18 cellular contexts compared by ENCODE assay signal in the genomic region with DNA sequence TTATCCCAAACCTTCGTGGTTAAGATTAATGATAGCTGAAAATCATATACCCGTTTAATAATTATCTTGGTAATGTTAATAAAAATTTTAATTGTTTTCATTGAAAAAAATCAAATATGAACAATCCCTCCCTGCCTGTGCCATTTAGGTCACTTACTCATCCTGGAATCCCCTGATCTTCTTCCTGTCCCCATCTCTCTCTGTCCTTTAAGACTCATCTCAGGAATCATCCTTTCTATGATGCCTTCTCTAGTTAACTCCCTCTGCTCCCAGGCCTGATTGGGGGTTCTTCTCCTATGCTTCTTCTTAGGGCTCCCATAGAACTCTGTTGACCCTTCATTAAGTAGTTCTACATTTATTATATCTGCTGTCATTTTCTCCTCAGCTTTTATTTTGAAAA.
DNase-seq lines count a peak whose midpoint lies in the region; ATAC-seq and TF ChIP-seq lines count a peak whose summit lies in the region.
"Had no signal": no experiment of that assay in that cellular context is flagged by ENCODE, and none has a peak within 500 bp of the region (broad histone marks: within the 10 kb centered on the region; RNA-seq: fewer than 3 reads in every experiment).

No MANE protein-coding gene starts in this region.

- no peaks in the 10 kb centered on the region for H3K36me3 ChIP-seq in CD4-positive, alpha-beta memory T cell (ENCODE audit: insufficient read depth, low read length)
- no peaks in the 10 kb centered on the region for H3K36me3 ChIP-seq in tibial artery
- H3K36me3 ChIP-seq: upper lobe of left lung had no signal

- H3K4me1 ChIP-seq in CD4-positive, alpha-beta memory T cell (ENCODE audit: insufficient read depth, low read length), result peaks cover 77% of the 10 kb centered on the region
- peaks cover 0 to 100% (median 35%) of the 10 kb centered on the region in 4 donors for H3K4me1 ChIP-seq in tibial artery

- no peaks in the 10 kb centered on the region for H3K27me3 ChIP-seq in CD4-positive, alpha-beta memory T cell (ENCODE audit: insufficient read depth, low read length)
- no peaks in the 10 kb centered on the region for H3K27me3 ChIP-seq in tibial artery
- H3K27me3 ChIP-seq: MG63, spleen, upper lobe of left lung had no signal

- DNase-seq in CD4-positive, alpha-beta memory T cell, result no peak
- DNase-seq in HFFc6 (no peak), osteocyte (ENCODE audit: extremely low spot score, unreplicated experiment) (no peak), RPMI8226 (no peak), D341Med (ENCODE audit: low spot score) (no peak), tibial artery (no peak)
- no peak for DNase-seq in activated naive CD8-positive, alpha-beta T cell treated with anti-CD3 and anti-CD28 coated beads, Interleukin-2, amount 10 ng/mL, durations not matched to agents 7 days and 5 days
- DNase-seq: activated CD8-positive, alpha-beta memory T cell treated with anti-CD3 and anti-CD28 coated beads, Interleukin-2, amount 50 U/mL, for 4 hours; C1 segment of cervical spinal cord; effector CD4-positive, alpha-beta T cell; MG63; NCI-H1694; NCI-H345; Right ventricle myocardium superior; spleen; upper lobe of left lung had no signal

- no peaks in the 10 kb centered on the region for H3K9me3 ChIP-seq in CD4-positive, alpha-beta memory T cell (ENCODE audit: control insufficient read depth in 1 of 2, low read length in 2 of 2)
- H3K9me3 ChIP-seq in tibial artery, result no peaks in the 10 kb centered on the region
- H3K9me3 ChIP-seq: MG63, spleen, upper lobe of left lung had no signal

- POLR2A ChIA-PET in CD4-positive, alpha-beta memory T cell (lab: Charles Lee; ENCODE audit: partially characterized antibody), result interaction anchor here (1.1 to 1.3 kb wide), 2 partner anchors 13 to 14 kb away, joined by 3 to 6 read pairs; no protein-coding TSS in a partner anchor
- POLR2A ChIA-PET in activated naive CD8-positive, alpha-beta T cell treated with anti-CD3 and anti-CD28 coated beads, Interleukin-2, amount 10 ng/mL, durations not matched to agents 7 days and 5 days (lab: Charles Lee), result interaction anchor here (0.6 kb wide), 1 partner anchor 13 kb away, joined by 4 read pairs; no protein-coding TSS in a partner anchor

- H3K27me3 Mint-ChIP-seq in CD4-positive, alpha-beta memory T cell, result no peaks in the 10 kb centered on the region
- peaks cover 1% of the 10 kb centered on the region; the same call in 1 of the 2 replicates for H3K27me3 Mint-ChIP-seq in HFFc6 (ENCODE audit: insufficient read depth)
- no peaks in the 10 kb centered on the region for H3K27me3 Mint-ChIP-seq in activated naive CD8-positive, alpha-beta T cell treated with anti-CD3 and anti-CD28 coated beads, Interleukin-2, amount 10 ng/mL, durations not matched to agents 7 days and 5 days
- no peaks in the 10 kb centered on the region for H3K27me3 Mint-ChIP-seq in osteocyte (ENCODE audit: unreplicated experiment)

- H3K4me3 Mint-ChIP-seq in CD4-positive, alpha-beta memory T cell, result peak overlapping the region in 3 of 8 donors; percentile 3 to 37 (median 18)
- H3K4me3 Mint-ChIP-seq in HFFc6 (peak overlapping the region; percentile 44), osteocyte (ENCODE audit: unreplicated experiment) (no peak overlapping the region)
- no peak overlapping the region for H3K4me3 Mint-ChIP-seq in activated naive CD8-positive, alpha-beta T cell treated with anti-CD3 and anti-CD28 coated beads, Interleukin-2, amount 10 ng/mL, durations not matched to agents 7 days and 5 days
- H3K4me3 Mint-ChIP-seq: neural crest cell had no signal

- H3K9me3 Mint-ChIP-seq in CD4-positive, alpha-beta memory T cell, result no peaks in the 10 kb centered on the region
- H3K9me3 Mint-ChIP-seq in HFFc6 (no peaks in the 10 kb centered on the region), osteocyte (ENCODE audit: unreplicated experiment) (no peaks in the 10 kb centered on the region)
- H3K9me3 Mint-ChIP-seq in activated naive CD8-positive, alpha-beta T cell treated with anti-CD3 and anti-CD28 coated beads, Interleukin-2, amount 10 ng/mL, durations not matched to agents 7 days and 5 days, result no peaks in the 10 kb centered on the region
- H3K9me3 Mint-ChIP-seq: neural crest cell had no signal

- TF ChIP-seq CTCF in HFFc6 (IDR thresholded peaks at IDR 0.05) (no peak), osteocyte (IDR thresholded peaks at IDR 0.05) (no peak), tibial artery (IDR thresholded peaks at IDR 0.05) (no peak)

- peak overlapping the region; percentile 20 to 89 (median 47) for H3K27ac Mint-ChIP-seq in CD4-positive, alpha-beta memory T cell
- H3K27ac Mint-ChIP-seq in HFFc6, result peak overlapping the region; percentile 72
- peak overlapping the region; percentile 55 for H3K27ac Mint-ChIP-seq in activated naive CD8-positive, alpha-beta T cell treated with anti-CD3 and anti-CD28 coated beads, Interleukin-2, amount 10 ng/mL, durations not matched to agents 7 days and 5 days
- H3K27ac Mint-ChIP-seq in osteocyte (ENCODE audit: unreplicated experiment), result peak overlapping the region; percentile 24

- peaks cover 59 to 89% (median 75%) of the 10 kb centered on the region in 4 donors for H3K4me1 Mint-ChIP-seq in CD4-positive, alpha-beta memory T cell
- H3K4me1 Mint-ChIP-seq in HFFc6 (ENCODE audit: low read depth) (peaks cover 95% of the 10 kb centered on the region), osteocyte (ENCODE audit: unreplicated experiment) (peaks cover 62% of the 10 kb centered on the region)
- peaks cover 37% of the 10 kb centered on the region for H3K4me1 Mint-ChIP-seq in activated naive CD8-positive, alpha-beta T cell treated with anti-CD3 and anti-CD28 coated beads, Interleukin-2, amount 10 ng/mL, durations not matched to agents 7 days and 5 days

- H3K36me3 Mint-ChIP-seq in CD4-positive, alpha-beta memory T cell, result peaks cover 45 to 66% of the 10 kb centered on the region in 2 donors
- H3K36me3 Mint-ChIP-seq in HFFc6 (ENCODE audit: low read depth) (peaks cover 43% of the 10 kb centered on the region), osteocyte (ENCODE audit: unreplicated experiment) (peaks cover 3% of the 10 kb centered on the region)
- H3K36me3 Mint-ChIP-seq in activated naive CD8-positive, alpha-beta T cell treated with anti-CD3 and anti-CD28 coated beads, Interleukin-2, amount 10 ng/mL, durations not matched to agents 7 days and 5 days, result peaks cover 46% of the 10 kb centered on the region

- no peak overlapping the region for H3K4me3 ChIP-seq in CD4-positive, alpha-beta memory T cell (ENCODE audit: low read length in 2 of 2)
- no peak overlapping the region for H3K4me3 ChIP-seq in tibial artery
- H3K4me3 ChIP-seq: MG63, spleen, upper lobe of left lung had no signal

- CTCF ChIA-PET in CD4-positive, alpha-beta memory T cell (lab: Charles Lee; ENCODE audit: partially characterized antibody), result no interaction called here

- ATAC-seq in activated naive CD8-positive, alpha-beta T cell treated with anti-CD3 and anti-CD28 coated beads, Interleukin-2, amount 10 ng/mL, durations not matched to agents 7 days and 5 days (ENCODE audit: low read depth), result no peak
- no peak for ATAC-seq in GM19463 (IDR thresholded peaks at IDR 0.05; ENCODE audit: unreplicated experiment)

- H3K27ac ChIP-seq in CD4-positive, alpha-beta memory T cell (ENCODE audit: low read depth, low read length), result no peak overlapping the region
- peak overlapping the region in 1 of 2 donors; percentile 47 for H3K27ac ChIP-seq in tibial artery
- H3K27ac ChIP-seq: upper lobe of left lung had no signal

- intact Hi-C loops in CD4-positive, alpha-beta memory T cell (cut with micrococcal nuclease), result no loop called here
- intact Hi-C loops in tibial artery (cut with DNase I; ENCODE audit: low total_unique reads), result no loop called here
